ENCODE assay signal across 19 cellular contexts in the genomic region with DNA sequence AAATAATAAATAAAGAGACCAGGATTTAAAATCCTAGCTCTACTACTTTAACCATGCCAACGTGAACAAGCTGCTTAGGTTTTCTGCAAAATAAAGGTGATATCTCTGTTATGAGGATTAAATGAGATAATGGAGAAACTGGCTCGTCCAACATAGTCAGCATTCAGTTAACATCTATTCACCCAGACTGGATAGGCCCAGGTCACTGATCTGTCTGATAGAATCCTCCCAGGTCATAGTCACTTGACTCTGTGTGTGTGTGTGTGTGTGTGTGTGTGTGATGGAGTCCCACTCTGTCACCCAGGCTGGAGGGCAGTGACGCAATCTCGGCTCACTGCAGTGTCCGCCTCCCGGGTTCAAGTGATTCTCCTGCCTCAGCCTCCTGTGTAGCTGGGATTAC. TPM values are rescaled to one million over a fixed set of nuclear protein-coding genes. Genes with fewer than 3 reads are reported as not detected.
A peak's percentile ranks its signal among the peaks of the same experiment; 100 is the strongest.
DNase-seq lines count a peak whose midpoint lies in the region; ATAC-seq, FAIRE-seq and TF ChIP-seq lines count a peak whose summit lies in the region.
"Had no signal": no experiment of that assay in that cellular context is flagged by ENCODE, and none has a peak within 500 bp of the region (broad histone marks: within the 10 kb centered on the region; RNA-seq: fewer than 3 reads in every experiment).

No MANE protein-coding gene starts in this region.

- H3K36me3 ChIP-seq in endothelial cell of umbilical vein (ENCODE audit: control insufficient read depth in 2 of 2, extremely low read depth in 1 of 2, insufficient read depth in 2 of 2, low read length in 2 of 2) (peaks cover 44 to 47% of the 10 kb centered on the region in 2 experiments), prostate gland (peaks cover 0 to 27% of the 10 kb centered on the region in 2 donors), psoas muscle (ENCODE audit: insufficient read depth in 1 of 2, low read depth in 1 of 2) (peaks cover 0 to 91% of the 10 kb centered on the region in 2 donors)

- DNase-seq in HFFc6 (no peak), endothelial cell of umbilical vein (ENCODE audit: low read depth, low spot score) (no peak), prostate gland (ENCODE audit: low spot score) (no peak), psoas muscle (no peak), anterior cingulate cortex (lab: John Stamatoyannopoulos, UW) (no peak), chondrocyte (ENCODE audit: low spot score) (no peak)
- DNase-seq: DMS 273 treated with DMSO at 0.1 percent for 48 hours, GDM1, HCEC 1CT, KBM-7, NCI-H146, NCI-H2081 treated with DMSO at 0.1 percent for 48 hours, NCI-H510A treated with DMSO at 0.1 percent for 48 hours, PC-3, SJCRH30 had no signal

- H3K27me3 Mint-ChIP-seq in HFFc6 (ENCODE audit: insufficient read depth): peaks cover 27% of the 10 kb centered on the region
- no peaks in the 10 kb centered on the region for H3K27me3 Mint-ChIP-seq in chondrocyte (ENCODE audit: low read depth)

- H3K79me2 ChIP-seq in endothelial cell of umbilical vein (ENCODE audit: control insufficient read depth, insufficient read depth, low read length): peaks cover 25% of the 10 kb centered on the region

- H3K36me3 Mint-ChIP-seq in HFFc6 (ENCODE audit: low read depth): peaks cover 65% of the 10 kb centered on the region
- H3K36me3 Mint-ChIP-seq in chondrocyte (ENCODE audit: low read depth): peaks cover 62% of the 10 kb centered on the region

- peak overlapping the region; percentile 31; the same call in 1 of the 2 replicates for H3K27ac Mint-ChIP-seq in HFFc6
- no peak overlapping the region for H3K27ac Mint-ChIP-seq in chondrocyte (ENCODE audit: unreplicated experiment)

- H3K9ac ChIP-seq in endothelial cell of umbilical vein (replicated peaks; ENCODE audit: extremely low read depth, insufficient read depth, low read length): no peak overlapping the region
- H3K9ac ChIP-seq: BLaER1 had no signal

- FAIRE-seq in endothelial cell of umbilical vein (lab: Jason Lieb, UNC): no peak

- H3K4me1 Mint-ChIP-seq in HFFc6 (ENCODE audit: low read depth): peaks cover 34% of the 10 kb centered on the region
- peaks cover 37% of the 10 kb centered on the region for H3K4me1 Mint-ChIP-seq in chondrocyte (ENCODE audit: low read depth)

- no peak overlapping the region for H3K4me2 ChIP-seq in endothelial cell of umbilical vein (ENCODE audit: insufficient read depth, low read length)
- H3K4me2 ChIP-seq: BLaER1 had no signal

- H3K4me3 ChIP-seq in endothelial cell of umbilical vein (replicated peaks in 1 of 3; ENCODE audit: insufficient read depth in 1 of 3, low read depth in 1 of 3, low read length in 3 of 3) (no peak overlapping the region), prostate gland (no peak overlapping the region), psoas muscle (no peak overlapping the region)
- H3K4me3 ChIP-seq: BLaER1, SJCRH30 had no signal

- H3K27me3 ChIP-seq in endothelial cell of umbilical vein (ENCODE audit: control insufficient read depth in 2 of 2, insufficient read depth in 2 of 2, low read length in 2 of 2) (no peaks in the 10 kb centered on the region), prostate gland (replicated peaks; ENCODE audit: insufficient read depth) (no peaks in the 10 kb centered on the region), psoas muscle (ENCODE audit: insufficient read depth in 3 of 3, low read length in 2 of 3) (no peaks in the 10 kb centered on the region)
- H3K27me3 ChIP-seq: BLaER1, SJCRH30 had no signal

- H3K4me1 ChIP-seq in endothelial cell of umbilical vein (ENCODE audit: control insufficient read depth, extremely low read depth, insufficient read depth, low read length) (peaks cover 10% of the 10 kb centered on the region), prostate gland (replicated peaks) (no peaks in the 10 kb centered on the region), psoas muscle (no peaks in the 10 kb centered on the region)
- H3K4me1 ChIP-seq: SJCRH30 had no signal

- POLR2A ChIA-PET in endothelial cell of umbilical vein (lab: Charles Lee): no interaction called here

- TF ChIP-seq CTCF in 22Rv1 (IDR thresholded peaks at IDR 0.05) (no peak), HFFc6 (IDR thresholded peaks at IDR 0.05) (no peak), endothelial cell of umbilical vein (IDR thresholded peaks at IDR 0.05; ENCODE audit: extremely low read depth in 1 of 2, insufficient read depth in 1 of 2, low read depth in 1 of 2, low read length in 2 of 2) (no peak), prostate gland (IDR thresholded peaks at IDR 0.05) (no peak), psoas muscle (IDR thresholded peaks at IDR 0.05) (no peak), chondrocyte (IDR thresholded peaks at IDR 0.05) (no peak)

- no peak for ATAC-seq in psoas muscle
- ATAC-seq in HG03159 (IDR thresholded peaks at IDR 0.05; ENCODE audit: unreplicated experiment): no peak
- ATAC-seq: PC-3 had no signal

- no TSS peak for BruUV-seq in endothelial cell of umbilical vein (replicated peaks; lab: Mats Ljungman, UMichigan)

- intact Hi-C loops in endothelial cell of umbilical vein (cut with micrococcal nuclease): no loop called here
- intact Hi-C loops in prostate gland (cut with DNase I): no loop called here
- intact Hi-C loops in psoas muscle (cut with DNase I): no loop called here

- no peak overlapping the region for H2AFZ ChIP-seq in endothelial cell of umbilical vein (ENCODE audit: low read depth, low read length)

- H3K9me3 ChIP-seq in endothelial cell of umbilical vein (replicated peaks; ENCODE audit: control insufficient read depth, insufficient read depth, low read length) (no peaks in the 10 kb centered on the region), prostate gland (no peaks in the 10 kb centered on the region), psoas muscle (no peaks in the 10 kb centered on the region)
- H3K9me3 ChIP-seq: BLaER1, SJCRH30 had no signal

- H3K4me3 Mint-ChIP-seq in HFFc6: no peak overlapping the region
- H3K4me3 Mint-ChIP-seq in chondrocyte (ENCODE audit: unreplicated experiment): no peak overlapping the region

- 94% methylated on average over 6 of the region's 6 CpGs for WGBS in prostate gland
- WGBS in psoas muscle, 3 donors: 96 to 97% (median 96%) methylated on average over 6 of the region's 6 CpGs

- TF ChIP-seq POLR2A in endothelial cell of umbilical vein (IDR thresholded peaks at IDR 0.05; ENCODE audit: low read depth, low read length) (peak; percentile 20), prostate gland (IDR thresholded peaks at IDR 0.05) (no peak)

- H3K9me3 Mint-ChIP-seq in HFFc6 (no peaks in the 10 kb centered on the region), chondrocyte (ENCODE audit: low read depth) (no peaks in the 10 kb centered on the region)

- H3K27ac ChIP-seq in 22Rv1 (peak overlapping the region; percentile 71; the same call in 1 of the 2 replicates), endothelial cell of umbilical vein (ENCODE audit: insufficient read depth, low read depth, low read length) (no peak overlapping the region), prostate gland (peak overlapping the region; percentile 77 to 89), psoas muscle (no peak overlapping the region)
- H3K27ac ChIP-seq: BLaER1, SJCRH30 had no signal

- H4K20me1 ChIP-seq in endothelial cell of umbilical vein (replicated peaks; ENCODE audit: control insufficient read depth, extremely low read depth, insufficient read depth, low read length): peaks cover 3% of the 10 kb centered on the region

- CTCF ChIA-PET in endothelial cell of umbilical vein (lab: Charles Lee): no interaction called here

- no peaks in the 10 kb centered on the region for H3K9me1 ChIP-seq in endothelial cell of umbilical vein (replicated peaks; ENCODE audit: control insufficient read depth, extremely low read depth, insufficient read depth, low read length)

- dilution Hi-C loops in endothelial cell of umbilical vein (cut with MboI; ENCODE audit: extremely low pct_ligation_motif_present, low sequenced_read_pairs): no loop called here

RNA-seq across cellular contexts. Expression of gene RAB8A, which starts 12.9 kb away (rescaled TPM):
- total RNA-seq in HFFc6 (2021; fragmentation: NEBNext Ultra II Directional; extraction: Animal tissue kit (Norgen Biotek cat#: 25700)): 100 to 1,000 TPM in 3 of 6 experiments, 10 to 100 TPM in 3; 93.5 to 103 (median 100) TPM
- total RNA-seq in endothelial cell of umbilical vein: 98.9 and 107 TPM in 2 replicates
- polyA plus RNA-seq in endothelial cell of umbilical vein: 62.1 and 81.5 TPM in 2 replicates
- 82.7 and 92.5 TPM in 2 replicates for polyA plus RNA-seq in endothelial cell of umbilical vein (2011; cell fraction: cytosol; rRNA removed)
- 40.7 and 44.4 TPM in 2 replicates for polyA plus RNA-seq in endothelial cell of umbilical vein (2011; cell fraction: nucleus; rRNA removed)
- polyA plus RNA-seq in endothelial cell of umbilical vein (2012): 97.1 and 112 TPM in 2 replicates
- 128 and 129 TPM in 2 replicates for polyA minus RNA-seq in endothelial cell of umbilical vein
- 108 TPM for polyA minus RNA-seq in endothelial cell of umbilical vein (2011; cell fraction: cytosol; rRNA and poly(A)+ RNA removed)
- 36.2 and 41.4 TPM in 2 replicates for polyA minus RNA-seq in endothelial cell of umbilical vein (2011; cell fraction: nucleus; rRNA and poly(A)+ RNA removed)
- 10 to 100 TPM; 67.8 to 70.5 TPM for total RNA-seq in prostate gland
- 10 to 100 TPM in 1 of 4 donors, 1 to 10 TPM in 3; 8.0 to 12.4 (median 8.9) TPM for total RNA-seq in psoas muscle
- 10 to 100 TPM in 1 of 3 donors, 1 to 10 TPM in 2; 7.1 to 13.0 (median 7.4) TPM for polyA plus RNA-seq in psoas muscle
- total RNA-seq in chondrocyte: 65.5 to 73.7 TPM (median 69.9 TPM) in 3 replicates

RNA-seq across cellular contexts. Expression of gene TPM4, which starts 22.5 kb away (rescaled TPM):
- 1,000 to 10,000 TPM in 4 of 6 experiments, 100 to 1,000 TPM in 2; 973 to 1,332 (median 1,247) TPM for total RNA-seq in HFFc6 (2021; fragmentation: NEBNext Ultra II Directional; extraction: Animal tissue kit (Norgen Biotek cat#: 25700))
- total RNA-seq in endothelial cell of umbilical vein (875 and 924 TPM in 2 replicates), prostate gland (100 to 1,000 TPM; 379 TPM), psoas muscle (10 to 100 TPM; 30.5 to 57.3 (median 42.5) TPM), chondrocyte (774 to 1,188 TPM (median 1,175 TPM) in 3 replicates)
- polyA plus RNA-seq in endothelial cell of umbilical vein (356 and 430 TPM in 2 replicates), psoas muscle (10 to 100 TPM; 24.3 to 43.2 (median 40.8) TPM)
- 649 and 651 TPM in 2 replicates for polyA plus RNA-seq in endothelial cell of umbilical vein (2011; cell fraction: cytosol; rRNA removed)
- polyA plus RNA-seq in endothelial cell of umbilical vein (2011; cell fraction: nucleus; rRNA removed): 485 and 680 TPM in 2 replicates
- polyA plus RNA-seq in endothelial cell of umbilical vein (2012): 943 and 960 TPM in 2 replicates
- 357 TPM in 2 replicates for polyA minus RNA-seq in endothelial cell of umbilical vein
- polyA minus RNA-seq in endothelial cell of umbilical vein (2011; cell fraction: cytosol; rRNA and poly(A)+ RNA removed): 149 TPM
- polyA minus RNA-seq in endothelial cell of umbilical vein (2011; cell fraction: nucleus; rRNA and poly(A)+ RNA removed): 220 and 242 TPM in 2 replicates

RNA-seq across cellular contexts. Expression of gene HSH2D, which starts 44.7 kb away (rescaled TPM):
- total RNA-seq in HFFc6 (2021; fragmentation: NEBNext Ultra II Directional; extraction: Animal tissue kit (Norgen Biotek cat#: 25700)): not detected
- not detected in 2 replicates for total RNA-seq in endothelial cell of umbilical vein
- not detected in 2 replicates for polyA plus RNA-seq in endothelial cell of umbilical vein
- polyA plus RNA-seq in endothelial cell of umbilical vein (2011; cell fraction: cytosol; rRNA removed): not detected in 2 replicates
- 0.20 TPM in 1 of 2 replicates, not detected in the other for polyA plus RNA-seq in endothelial cell of umbilical vein (2011; cell fraction: nucleus; rRNA removed)
- not detected in 2 replicates for polyA plus RNA-seq in endothelial cell of umbilical vein (2012)
- not detected in 2 replicates for polyA minus RNA-seq in endothelial cell of umbilical vein
- 1.8 TPM for polyA minus RNA-seq in endothelial cell of umbilical vein (2011; cell fraction: cytosol; rRNA and poly(A)+ RNA removed)
- polyA minus RNA-seq in endothelial cell of umbilical vein (2011; cell fraction: nucleus; rRNA and poly(A)+ RNA removed): not detected in 2 replicates
- total RNA-seq in prostate gland: 10 to 100 TPM; 12.6 to 13.5 TPM
- under 1 TPM in 3 of 4 donors, not detected in 1; 0.12 to 0.30 (median 0.17) TPM for total RNA-seq in psoas muscle
- under 1 TPM in 2 of 3 donors, not detected in 1; 0.10 to 0.12 TPM for polyA plus RNA-seq in psoas muscle
- total RNA-seq in chondrocyte: not detected in 3 replicates
- total RNA-seq: A172 had no signal

Comparison
In these comparisons a context has a peak if more than half of its experiments do, and no peak if none do; other contexts are left out.
1. H3K27ac ChIP-seq: peak in 22Rv1 (single experiment) and prostate gland (2 of 2); none in endothelial cell of umbilical vein (single experiment) and psoas muscle (single experiment).
2. RNA of gene TPM4, which starts 22.5 kb away (total RNA-seq): 973 to 1,332 TPM in HFFc6, 774 to 1,188 TPM in chondrocyte, 875 to 924 TPM in endothelial cell of umbilical vein and 379 TPM in prostate gland; 30.5 to 57.3 TPM in psoas muscle; every median in the first group is over 4 times any median in the second.
3. RNA of gene HSH2D, which starts 44.7 kb away (total RNA-seq): 12.6 to 13.5 TPM in prostate gland; 0.12 to 0.30 TPM in psoas muscle, not detected in HFFc6, not detected in endothelial cell of umbilical vein and not detected in chondrocyte; every median in the first group is over 10 times any median in the second.